In the genomic region with DNA sequence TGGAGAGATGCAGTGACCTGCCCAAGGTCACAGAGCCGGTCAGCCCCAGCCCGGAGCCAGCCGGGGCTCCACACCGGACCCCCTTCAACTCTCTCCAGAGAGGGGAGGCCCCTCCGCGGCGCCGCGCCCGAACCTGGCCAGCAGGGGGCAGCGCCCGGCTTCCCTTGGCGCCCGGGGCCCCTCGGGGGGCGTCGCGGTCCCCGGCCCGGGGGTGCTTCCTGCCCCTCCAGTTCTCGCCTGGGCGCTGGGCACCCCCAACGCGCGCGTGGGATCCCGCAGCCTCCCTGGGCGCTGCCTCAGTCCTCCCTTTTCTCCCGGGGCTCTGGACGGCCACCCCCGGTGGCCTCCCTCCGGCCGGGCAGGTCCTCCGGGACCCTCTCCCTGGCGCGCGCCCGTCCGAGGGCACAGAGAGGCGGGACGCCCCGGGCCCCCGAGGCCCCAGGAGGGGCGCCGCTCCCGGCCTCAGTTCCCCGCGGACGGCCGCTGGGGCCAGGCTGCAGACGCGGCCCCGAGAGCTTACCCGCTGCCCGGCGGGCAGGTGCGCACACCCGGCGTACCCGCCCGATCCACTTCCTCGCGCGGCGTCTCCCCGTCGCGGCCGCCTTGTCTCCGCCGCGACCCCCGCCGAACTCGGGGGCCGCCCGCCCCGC, we compare ENCODE assay signal across 8 cellular contexts. TPM values are rescaled to one million over a fixed set of nuclear protein-coding genes. Genes with fewer than 3 reads are reported as not detected.
DNase-seq lines count a peak whose midpoint lies in the region; ATAC-seq and TF ChIP-seq lines count a peak whose summit lies in the region.
"Had no signal": no experiment of that assay in that cellular context is flagged by ENCODE, and none has a peak within 500 bp of the region (broad histone marks: within the 10 kb centered on the region; RNA-seq: fewer than 3 reads in every experiment).

No MANE protein-coding gene starts in this region.

- no peaks in the 10 kb centered on the region for H3K9me3 ChIP-seq in muscle layer of duodenum (ENCODE audit: control insufficient read depth in 1 of 2, low read length in 2 of 2)

- peak overlapping the region; percentile 68 for H3K4me3 ChIP-seq in coronary artery
- H3K4me3 ChIP-seq in muscle layer of duodenum (ENCODE audit: low read depth in 1 of 2, low read length in 2 of 2): peak overlapping the region; percentile 1 to 56
- peak overlapping the region; percentile 41 for H3K4me3 ChIP-seq in urinary bladder (ENCODE audit: low read depth, low read length)

- H3K27me3 ChIP-seq in muscle layer of duodenum (ENCODE audit: low read depth, low read length): peaks cover 30% of the 10 kb centered on the region

- H3K36me3 ChIP-seq in muscle layer of duodenum (ENCODE audit: control insufficient read depth in 1 of 2, insufficient read depth in 2 of 2, low read length in 2 of 2) (no peaks in the 10 kb centered on the region), urinary bladder (ENCODE audit: insufficient read depth) (no peaks in the 10 kb centered on the region)

- in situ Hi-C loops in ACHN (cut with HindIII; ENCODE audit: low pct_ligation_motif_present, low pct_unique_long_range_greater_than_20kb, low sequenced_read_pairs): no loop called here

- H3K27ac ChIP-seq in coronary artery (no peak overlapping the region), muscle layer of duodenum (ENCODE audit: low read length) (no peak overlapping the region), urinary bladder (ENCODE audit: low read depth) (no peak overlapping the region)

- H3K4me1 ChIP-seq in muscle layer of duodenum (ENCODE audit: control insufficient read depth in 1 of 2, insufficient read depth in 2 of 2, low read length in 2 of 2): peaks cover 0 to 10% of the 10 kb centered on the region in 2 donors
- H3K4me1 ChIP-seq in urinary bladder (ENCODE audit: insufficient read depth): no peaks in the 10 kb centered on the region

- TF ChIP-seq CTCF in GM20000 (IDR thresholded peaks at IDR 0.05; ENCODE audit: extremely low read depth, missing control alignments) (peak; percentile 44), coronary artery (IDR thresholded peaks at IDR 0.05) (no peak)

- under 1% methylated on average over 78 of the region's 78 CpGs for WGBS in urinary bladder

- DNase-seq in GM20000 (ENCODE audit: low spot score) (peak; percentile 77), coronary artery (ENCODE audit: low spot score) (no peak), ACHN (no peak)

- ATAC-seq in SK-N-SH treated with all-trans-retinoic acid at 6 μM for 48 hours (peak; percentile 84), HG03139 (IDR thresholded peaks at IDR 0.05; ENCODE audit: unreplicated experiment) (no peak)

TF ChIP-seq in SK-N-SH treated with all-trans-retinoic acid at 6 μM for 48 hours, 23 proteins besides CTCF, POLR2A, EP300 and RAD21:
- no peak for TF ChIP-seq ZNF8 (CRISPR knock-in tag; IDR thresholded peaks at IDR 0.05)

RNA-seq across cellular contexts. Expression of a gene that starts 0.4 kb away (rescaled TPM):
- 0.11 TPM for total RNA-seq in urinary bladder
- 0.05 TPM for polyA plus RNA-seq in urinary bladder
- total RNA-seq: activated CD8-positive, alpha-beta memory T cell treated with anti-CD3 and anti-CD28 coated beads for 36 hours had no signal

RNA-seq across cellular contexts. Expression of a gene that starts 48.2 kb away (rescaled TPM):
- total RNA-seq in urinary bladder: 25.0 TPM
- polyA plus RNA-seq in urinary bladder: 13.5 TPM
